In genomic region chr3:122394173-122394572, GRCh38 we compare ENCODE assay signal across 18 cellular contexts. TPM values are rescaled to one million over a fixed set of nuclear protein-coding genes. Genes with fewer than 3 reads are reported as not detected.
DNase-seq lines count a peak whose midpoint lies in the region; ATAC-seq and TF ChIP-seq lines count a peak whose summit lies in the region.
"Had no signal": no experiment of that assay in that cellular context is flagged by ENCODE, and none has a peak within 500 bp of the region (broad histone marks: within the 10 kb centered on the region; RNA-seq: fewer than 3 reads in every experiment).

No MANE protein-coding gene starts in this region.

- H4K20me1 ChIP-seq in GM23248 (ENCODE audit: insufficient read depth) = no peaks in the 10 kb centered on the region

- H3F3A ChIP-seq in GM23248 (ENCODE audit: insufficient read depth) = peaks cover 11% of the 10 kb centered on the region

- no peak overlapping the region for H3K4ac ChIP-seq in neuronal stem cell (ENCODE audit: low read length)

- WGBS in GM23248 (ENCODE audit: low coverage in 1 of 2, low lambda C conversion rate in 2 of 2, missing lambda C conversion rate in 2 of 2), 2 experiments = 47 to 60% methylated on average over 1 of the region's 1 CpG
- WGBS in neuronal stem cell (ENCODE audit: extremely low coverage in 2 of 2, insufficient read length in 2 of 2, insufficient replicate concordance in 1 of 2), 2 donors = no CpG with 5 or more reads among the region's 1 CpG
- WGBS in esophagus muscularis mucosa = 79% methylated on average over 1 of the region's 1 CpG

- no peaks in the 10 kb centered on the region for H3K9me3 ChIP-seq in GM23248 (ENCODE audit: low read depth)
- no peaks in the 10 kb centered on the region for H3K9me3 ChIP-seq in neuronal stem cell (replicated peaks in 1 of 2; ENCODE audit: control insufficient read depth in 2 of 2, insufficient read depth in 1 of 2, low read depth in 1 of 2, low read length in 2 of 2)
- no peaks in the 10 kb centered on the region for H3K9me3 ChIP-seq in esophagus muscularis mucosa
- H3K9me3 ChIP-seq in MG63 = no peaks in the 10 kb centered on the region
- H3K9me3 ChIP-seq: colonic mucosa, gastrocnemius medialis, left lung had no signal

- in situ Hi-C loops in GM23248 (cut with MboI) = no loop called here

- no peaks in the 10 kb centered on the region for H3K79me1 ChIP-seq in neuronal stem cell (ENCODE audit: low read depth, low read length)

- peak overlapping the region; percentile 60 for H2AFZ ChIP-seq in GM23248
- peak overlapping the region; percentile 65 for H2AFZ ChIP-seq in neuronal stem cell (ENCODE audit: low read length)

- DNase-seq in GM23248 (no peak), neuronal stem cell (ENCODE audit: low spot score) (no peak), NCI-H1105 treated with DMSO at 0.1 percent for 48 hours (lab: John Stamatoyannopoulos, UW) (no peak), esophagus muscularis mucosa (ENCODE audit: extremely low spot score) (no peak), MG63 (no peak)
- DNase-seq: activated CD4-positive, alpha-beta T cell treated with anti-CD3 and anti-CD28 coated beads for 4 hours; activated CD8-positive, alpha-beta memory T cell treated with anti-CD3 and anti-CD28 coated beads, Interleukin-2, amount 50 U/mL, for 4 hours; activated naive CD4-positive, alpha-beta T cell treated with Interleukin-2 at 50 U/mL for 16 hours; CD4-positive, alpha-beta memory T cell; colonic mucosa; DMS79; gastrocnemius medialis; Kasumi-1; left lung; NCI-H524 treated with DMSO at 0.1 percent for 48 hours; retina had no signal

- TF ChIP-seq CTCF in VCaP (conservative IDR thresholded peaks at IDR 0.05) (no peak), esophagus muscularis mucosa (IDR thresholded peaks at IDR 0.05) (no peak)

- intact Hi-C loops in esophagus muscularis mucosa (cut with DNase I) = loop anchor here (5.0 kb wide), 1 partner anchor 168 kb away; the partner anchor contains the start of genes DTX3L and PARP9

- no peak for TF ChIP-seq EP300 in esophagus muscularis mucosa (IDR thresholded peaks at IDR 0.05)

- H3K9ac ChIP-seq in GM23248 (0 out of 2 replicates have a peak overlapping the region, but pooled peaks have one; percentile 12), neuronal stem cell (ENCODE audit: low read depth, low read length, poor library complexity) (peak overlapping the region; percentile 12)

- H2BK120ac ChIP-seq in neuronal stem cell (ENCODE audit: low read depth, low read length) = no peak overlapping the region

- no peak overlapping the region for H2AK5ac ChIP-seq in neuronal stem cell (ENCODE audit: low read depth, low read length)

- TF ChIP-seq POLR2A in esophagus muscularis mucosa (IDR thresholded peaks at IDR 0.05; ENCODE audit: low read depth) = no peak

- H3K4me1 ChIP-seq in GM23248 (ENCODE audit: insufficient read depth) (peaks cover 13% of the 10 kb centered on the region; the same call in 1 of the 2 replicates), neuronal stem cell (ENCODE audit: control insufficient read depth in 2 of 2, insufficient read depth in 1 of 2, low read depth in 1 of 2, low read length in 2 of 2) (peaks cover 0 to 2% of the 10 kb centered on the region in 2 donors), esophagus muscularis mucosa (peaks cover 3 to 24% (median 22%) of the 10 kb centered on the region in 4 donors)
- H3K4me1 ChIP-seq: colonic mucosa had no signal

- H3K36me3 ChIP-seq in GM23248 (ENCODE audit: low read depth) = no peaks in the 10 kb centered on the region
- H3K36me3 ChIP-seq in neuronal stem cell (replicated peaks in 1 of 2; ENCODE audit: control insufficient read depth in 2 of 2, insufficient read depth in 2 of 2, low read length in 2 of 2) = no peaks in the 10 kb centered on the region
- peaks cover 0 to 7% (median 0%) of the 10 kb centered on the region in 4 donors for H3K36me3 ChIP-seq in esophagus muscularis mucosa
- no peaks in the 10 kb centered on the region; the same call in 1 of the 2 replicates for H3K36me3 ChIP-seq in MG63
- H3K36me3 ChIP-seq: colonic mucosa, gastrocnemius medialis, left lung had no signal

- H3K79me2 ChIP-seq in GM23248 (ENCODE audit: insufficient read depth) = peaks cover 32% of the 10 kb centered on the region

- no peaks in the 10 kb centered on the region for H3K9me2 ChIP-seq in GM23248 (ENCODE audit: insufficient read depth)

- peak; percentile 11 for ATAC-seq in esophagus mucosa
- ATAC-seq: gastrocnemius medialis, left lung had no signal

- H2BK12ac ChIP-seq in neuronal stem cell (ENCODE audit: low read length) = no peak overlapping the region

- H2BK5ac ChIP-seq in neuronal stem cell (ENCODE audit: low read length) = no peak overlapping the region

- no peaks in the 10 kb centered on the region for H3K27me3 ChIP-seq in GM23248 (replicated peaks; ENCODE audit: insufficient read depth)
- H3K27me3 ChIP-seq in neuronal stem cell (ENCODE audit: control insufficient read depth in 3 of 3, insufficient read depth in 3 of 3, low read depth in 1 of 3, low read length in 3 of 3) = no peaks in the 10 kb centered on the region
- no peaks in the 10 kb centered on the region for H3K27me3 ChIP-seq in esophagus muscularis mucosa
- H3K27me3 ChIP-seq in MG63 = 0 out of 2 replicates have a peak, but pooled peaks cover 2% of the 10 kb centered on the region
- H3K27me3 ChIP-seq: colonic mucosa, gastrocnemius medialis, left lung had no signal

- H3K4me3 ChIP-seq in GM23248 (no peak overlapping the region), neuronal stem cell (ENCODE audit: low read length in 2 of 2) (no peak overlapping the region), esophagus muscularis mucosa (no peak overlapping the region), MG63 (no peak overlapping the region)
- H3K4me3 ChIP-seq: colonic mucosa, gastrocnemius medialis, left lung had no signal

- H4K91ac ChIP-seq in neuronal stem cell (ENCODE audit: low read depth, low read length, poor library complexity) = no peak overlapping the region

- H3K27ac ChIP-seq in GM23248 (no peak overlapping the region), VCaP (peak overlapping the region; percentile 56), neuronal stem cell (replicated peaks; ENCODE audit: low read length) (no peak overlapping the region), esophagus muscularis mucosa (replicated peaks in 1 of 4) (no peak overlapping the region)
- H3K27ac ChIP-seq: colonic mucosa, left lung had no signal

- H3K18ac ChIP-seq in neuronal stem cell (ENCODE audit: low read length) = no peak overlapping the region

- no peak overlapping the region for H2BK15ac ChIP-seq in neuronal stem cell (ENCODE audit: low read length)

- no peak overlapping the region for H4K8ac ChIP-seq in neuronal stem cell (ENCODE audit: low read depth, low read length)

- no peak overlapping the region for H3K4me2 ChIP-seq in GM23248 (ENCODE audit: unreplicated experiment)
- H3K4me2 ChIP-seq in neuronal stem cell (ENCODE audit: insufficient read depth, low read length, poor library complexity, severe bottlenecking) = no peak overlapping the region

- H3K14ac ChIP-seq in neuronal stem cell (ENCODE audit: low read length) = no peak overlapping the region

- no peak overlapping the region for H3K23ac ChIP-seq in neuronal stem cell (ENCODE audit: low read depth, low read length, poor library complexity)

RNA-seq across cellular contexts. Expression of gene FAM162A, which starts 10.2 kb away (rescaled TPM):
- 8.0 and 25.2 TPM in 2 replicates for total RNA-seq in GM23248 (2014; rRNA removed; shearing (Covaris generic))
- polyA plus RNA-seq in GM23248 (2016; fragmentation: Nextera tagmentation; extraction: Ambion mirVana) = 101 TPM in 2 replicates
- total RNA-seq in esophagus mucosa (106 TPM), esophagus muscularis mucosa (10 to 100 TPM; 28.2 to 42.7 (median 32.6) TPM)
- 13.4 TPM for polyA plus RNA-seq in neuronal stem cell (2013, experiment 1 of 2)
- polyA plus RNA-seq in neuronal stem cell (2013, experiment 2 of 2) = 12.8 TPM
- total RNA-seq in MG63 (2014; rRNA removed; shearing (Covaris generic); ENCODE audit: low replicate concordance) = 43.5 and 88.0 TPM in 2 replicates

RNA-seq across cellular contexts. Expression of gene MIX23, which starts 11.1 kb away (rescaled TPM):
- total RNA-seq in GM23248 (2014; rRNA removed; shearing (Covaris generic)) = 12.3 and 33.1 TPM in 2 replicates
- 22.1 and 22.7 TPM in 2 replicates for polyA plus RNA-seq in GM23248 (2016; fragmentation: Nextera tagmentation; extraction: Ambion mirVana)
- total RNA-seq in esophagus mucosa = 43.3 TPM
- 45.6 TPM for polyA plus RNA-seq in neuronal stem cell (2013, experiment 1 of 2)
- 45.7 TPM for polyA plus RNA-seq in neuronal stem cell (2013, experiment 2 of 2)
- total RNA-seq in esophagus muscularis mucosa = 10 to 100 TPM in 3 of 4 donors, 1 to 10 TPM in 1; 6.4 to 21.6 (median 12.7) TPM
- total RNA-seq in MG63 (2014; rRNA removed; shearing (Covaris generic); ENCODE audit: low replicate concordance) = 56.1 and 130 TPM in 2 replicates

RNA-seq across cellular contexts. Expression of gene WDR5B, which starts 21.7 kb away (rescaled TPM):
- total RNA-seq in GM23248 (2014; rRNA removed; shearing (Covaris generic)) = 5.4 and 5.6 TPM in 2 replicates
- 3.7 TPM in 2 replicates for polyA plus RNA-seq in GM23248 (2016; fragmentation: Nextera tagmentation; extraction: Ambion mirVana)
- total RNA-seq in esophagus mucosa (1.9 TPM), esophagus muscularis mucosa (1 to 10 TPM; 2.5 to 3.3 (median 3.0) TPM)
- polyA plus RNA-seq in neuronal stem cell (2013, experiment 1 of 2) = 4.6 TPM
- 4.8 TPM for polyA plus RNA-seq in neuronal stem cell (2013, experiment 2 of 2)
- 9.2 and 10.5 TPM in 2 replicates for total RNA-seq in MG63 (2014; rRNA removed; shearing (Covaris generic); ENCODE audit: low replicate concordance)
